ENCODE assay signal across 8 cellular contexts in genomic region chr16:30379165-30379783, GRCh38. TPM values are rescaled to one million over a fixed set of nuclear protein-coding genes. Genes with fewer than 3 reads are reported as not detected.
DNase-seq lines count a peak whose midpoint lies in the region; ATAC-seq and TF ChIP-seq lines count a peak whose summit lies in the region.

No MANE protein-coding gene starts in this region.

- ATAC-seq in GM21423 (IDR thresholded peaks at IDR 0.05; ENCODE audit: unreplicated experiment): no peak

- peak overlapping the region; percentile 77 for H3K4me3 ChIP-seq in GM12865 (ENCODE audit: low read depth, low read length)
- H3K4me3 ChIP-seq in SK-N-MC: peak overlapping the region; percentile 96
- peak overlapping the region; percentile 83 for H3K4me3 ChIP-seq in fibroblast of the aortic adventitia (ENCODE audit: low read depth, low read length)
- H3K4me3 ChIP-seq in retinal pigment epithelial cell (ENCODE audit: low read length): peak overlapping the region; percentile 71

- in situ Hi-C loops in GM13977 (cut with MboI; ENCODE audit: low pct_unique_long_range_greater_than_20kb, low sequenced_read_pairs, unreplicated experiment): no loop called here

- no peak overlapping the region for H3K27ac ChIP-seq in SK-N-MC

- H3K9me3 ChIP-seq in SK-N-MC (ENCODE audit: low read depth, low read length): no peaks in the 10 kb centered on the region

- no peaks in the 10 kb centered on the region for H3K36me3 ChIP-seq in SK-N-MC (ENCODE audit: insufficient read depth, low read length)

- DNase-seq in GM12865 (ENCODE audit: low read depth): no peak
- DNase-seq in SK-N-MC (ENCODE audit: low read depth, low spot score): no peak
- no peak for DNase-seq in fibroblast of the aortic adventitia (ENCODE audit: low read depth)
- DNase-seq in retinal pigment epithelial cell (ENCODE audit: low read depth): no peak
- no peak for DNase-seq in dermis blood vessel endothelial cell
- no peak for DNase-seq in kidney glomerular epithelial cell (lab: John Stamatoyannopoulos, UW)
- DNase-seq in GM13977 (ENCODE audit: low spot score): no peak

- H3K9ac ChIP-seq in SK-N-MC (ENCODE audit: insufficient read length): no peak overlapping the region

- TF ChIP-seq CTCF in GM12865 (IDR thresholded peaks at IDR 0.05; ENCODE audit: insufficient read depth, low read depth, low read length, missing control alignments) (no peak), fibroblast of the aortic adventitia (IDR thresholded peaks at IDR 0.05; ENCODE audit: insufficient read depth, low read length) (no peak), retinal pigment epithelial cell (conservative IDR thresholded peaks at IDR 0.05; ENCODE audit: low read depth, low read length) (no peak), GM13977 (IDR thresholded peaks at IDR 0.05; ENCODE audit: extremely low read depth, insufficient read depth, missing control alignments) (no peak)

RNA-seq across cellular contexts. Expression of gene SEPTIN1, which starts 3.1 kb away (rescaled TPM):
- total RNA-seq in fibroblast of the aortic adventitia (ENCODE audit: low replicate concordance) (0.09 TPM in 1 of 2 replicates, not detected in the other), dermis blood vessel endothelial cell (not detected in 2 replicates)

RNA-seq across cellular contexts. Expression of gene MYL11, which starts 4.7 kb away (rescaled TPM):
- total RNA-seq in fibroblast of the aortic adventitia (ENCODE audit: low replicate concordance): not detected in 2 replicates
- total RNA-seq in dermis blood vessel endothelial cell: not detected in 2 replicates

RNA-seq across cellular contexts. Expression of gene TBC1D10B, which starts 9.0 kb away (rescaled TPM):
- 26.1 and 38.0 TPM in 2 replicates for total RNA-seq in fibroblast of the aortic adventitia (ENCODE audit: low replicate concordance)
- 37.4 and 57.4 TPM in 2 replicates for total RNA-seq in dermis blood vessel endothelial cell

RNA-seq across cellular contexts. Expression of gene ZNF48, which starts 15.9 kb away (rescaled TPM):
- total RNA-seq in fibroblast of the aortic adventitia (ENCODE audit: low replicate concordance) (2.1 and 5.4 TPM in 2 replicates), dermis blood vessel endothelial cell (16.5 and 20.1 TPM in 2 replicates)

RNA-seq across cellular contexts. Expression of gene CD2BP2, which starts 24.2 kb away (rescaled TPM):
- 25.2 and 37.5 TPM in 2 replicates for total RNA-seq in fibroblast of the aortic adventitia (ENCODE audit: low replicate concordance)
- total RNA-seq in dermis blood vessel endothelial cell: 44.4 and 50.4 TPM in 2 replicates
